ENCODE assay signal across 5 cellular contexts in genomic region chr10:30626837-30627236, GRCh38. TPM values are rescaled to one million over a fixed set of nuclear protein-coding genes. Genes with fewer than 3 reads are reported as not detected.
"Had no signal": no experiment of that assay in that cellular context is flagged by ENCODE, and none has a peak within 500 bp of the region (broad histone marks: within the 10 kb centered on the region; RNA-seq: fewer than 3 reads in every experiment).

No MANE protein-coding gene starts in this region.

RNA-seq across cellular contexts. Expression of gene LYZL2, which starts 2.7 kb away (rescaled TPM):
- total RNA-seq: GM23248, H4, H7, HFFc6, HT1080 had no signal
